Comparison of ENCODE assay signal across 21 cellular contexts in genomic region chr17:43581130-43581529, GRCh38. TPM values are rescaled to one million over a fixed set of nuclear protein-coding genes. Genes with fewer than 3 reads are reported as not detected.
DNase-seq lines count a peak whose midpoint lies in the region; ATAC-seq, FAIRE-seq and TF ChIP-seq lines count a peak whose summit lies in the region.
"Had no signal": no experiment of that assay in that cellular context is flagged by ENCODE, and none has a peak within 500 bp of the region (broad histone marks: within the 10 kb centered on the region; RNA-seq: fewer than 3 reads in every experiment).

No MANE protein-coding gene starts in this region.

- DNase-seq in HepG2 (ENCODE audit: low spot score) (no peak), right lobe of liver (no peak), H1 (ENCODE audit: low read depth in 1 of 2, low spot score in 2 of 2) (no peak), sciatic nerve (ENCODE audit: low spot score) (no peak), middle frontal gyrus (ENCODE audit: extremely low spot score, low spot score) (no peak), NCI-H146 (lab: John Stamatoyannopoulos, UW) (no peak)
- DNase-seq: CD4-positive, alpha-beta memory T cell; HCEC 1CT; NCI-H1105; NCI-H2081; NCI-H2171; NCI-H345; NCI-H524; NCI-H82 had no signal

- H3K4me3 ChIP-seq in HepG2 (replicated peaks in 1 of 3; ENCODE audit: insufficient read depth in 1 of 3, low read depth in 2 of 3, low read length in 3 of 3) (no peak overlapping the region), right lobe of liver (no peak overlapping the region), H1 (ENCODE audit: extremely low read depth in 1 of 4, insufficient read depth in 2 of 4, low read depth in 3 of 4, low read length in 4 of 4) (no peak overlapping the region)
- H3K4me3 ChIP-seq: BLaER1, GM23338, Peyer's patch, SJSA1 had no signal

- H2AK5ac ChIP-seq in H1 (ENCODE audit: low read depth, low read length): no peak overlapping the region

- H2AFZ ChIP-seq in HepG2 (ENCODE audit: low read length) (no peak overlapping the region), H1 (ENCODE audit: low read length) (no peak overlapping the region)
- H2AFZ ChIP-seq: GM23338 had no signal

- H2BK15ac ChIP-seq in H1 (ENCODE audit: low read length): 0 out of 2 replicates have a peak overlapping the region, but pooled peaks have one; percentile 84

- POLR2A ChIA-PET in HepG2 (lab: Yijun Ruan, JAX): interaction anchor here (0.6 to 8.9 kb wide), 8 partner anchors 7 to 183 kb away, joined by 3 to 221 read pairs (median 4); partner anchors contain the start of gene ARL4D
- POLR2A ChIA-PET in H1 (lab: Charles Lee; ENCODE audit: partially characterized antibody): no interaction called here

- H2BK120ac ChIP-seq in H1 (replicated peaks; ENCODE audit: low read depth, low read length): no peak overlapping the region

- no peak overlapping the region for H2BK20ac ChIP-seq in H1 (ENCODE audit: low read length)

- TF ChIP-seq EP300 in HepG2 (IDR thresholded peaks at IDR 0.05; ENCODE audit: low read depth in 2 of 2, low read length in 2 of 2): no peak
- TF ChIP-seq EP300 in HepG2 (CRISPR knock-in tag; IDR thresholded peaks at IDR 0.05; ENCODE audit: borderline replicate concordance): no peak
- no peak for TF ChIP-seq EP300 in H1 (IDR thresholded peaks at IDR 0.05; ENCODE audit: borderline replicate concordance in 1 of 2, low read depth in 2 of 2, low read length in 2 of 2)

- peaks cover 100% of the 10 kb centered on the region for H3K4me1 ChIP-seq in HepG2 (ENCODE audit: insufficient read depth, low read length)
- no peaks in the 10 kb centered on the region for H3K4me1 ChIP-seq in right lobe of liver
- H3K4me1 ChIP-seq in H1 (replicated peaks in 1 of 4; ENCODE audit: control insufficient read depth in 3 of 4, insufficient read depth in 4 of 4, low read length in 3 of 4): peaks cover 6 to 21% (median 13%) of the 10 kb centered on the region in 4 experiments; a peak in 5 of 7 replicates

- no peak overlapping the region for H4K5ac ChIP-seq in H1 (ENCODE audit: insufficient read length, low read depth, low read length)

- H4K20me1 ChIP-seq in HepG2 (ENCODE audit: insufficient read depth, low read length) (no peaks in the 10 kb centered on the region), H1 (replicated peaks in 1 of 2; ENCODE audit: control insufficient read depth in 1 of 2, insufficient read depth in 2 of 2, low read length in 2 of 2) (no peaks in the 10 kb centered on the region)
- H4K20me1 ChIP-seq: BLaER1 had no signal

- H3K9me3 ChIP-seq in HepG2 (ENCODE audit: low read length): no peaks in the 10 kb centered on the region
- H3K9me3 ChIP-seq in right lobe of liver: no peaks in the 10 kb centered on the region
- no peaks in the 10 kb centered on the region for H3K9me3 ChIP-seq in H1 (ENCODE audit: insufficient read depth in 2 of 2, low read depth in 1 of 2, low read length in 1 of 2)
- H3K9me3 ChIP-seq: Peyer's patch, SJSA1 had no signal

- H3K4ac ChIP-seq in H1 (replicated peaks; ENCODE audit: insufficient read length, low read depth, low read length): no peak overlapping the region

- FAIRE-seq in HepG2 (lab: Jason Lieb, UNC) (no peak), H1 (lab: Jason Lieb, UNC) (no peak)
- FAIRE-seq: GM12891 had no signal

- in situ Hi-C loops in HepG2 (cut with HindIII; ENCODE audit: extremely low pct_ligation_motif_present, low pct_unique_long_range_greater_than_20kb): no loop called here

- no peak overlapping the region for H2BK12ac ChIP-seq in H1 (ENCODE audit: low read depth, low read length)

- TF ChIP-seq POLR2A in HepG2 (IDR thresholded peaks at IDR 0.05; ENCODE audit: insufficient read depth in 1 of 2, low read depth in 2 of 2, low read length in 2 of 2) (no peak), right lobe of liver (IDR thresholded peaks at IDR 0.05) (no peak), H1 (IDR thresholded peaks at IDR 0.05; ENCODE audit: control extremely low read depth in 1 of 2, low read depth in 2 of 2, low read length in 2 of 2) (no peak)

- peak overlapping the region; percentile 14 for H3K27ac ChIP-seq in HepG2 (ENCODE audit: extremely low read length, insufficient read depth, low read length)
- H3K27ac ChIP-seq in right lobe of liver: no peak overlapping the region
- H3K27ac ChIP-seq in H1 (ENCODE audit: low read depth, low read length): no peak overlapping the region
- H3K27ac ChIP-seq: BLaER1, SJSA1 had no signal

- no peak overlapping the region for H2BK5ac ChIP-seq in H1 (ENCODE audit: low read depth, low read length)

- H3K36me3 ChIP-seq in HepG2 (replicated peaks in 1 of 2; ENCODE audit: control insufficient read depth in 1 of 2, insufficient read depth in 2 of 2, low read length in 2 of 2) (no peaks in the 10 kb centered on the region), right lobe of liver (no peaks in the 10 kb centered on the region), H1 (ENCODE audit: control insufficient read depth in 2 of 4, insufficient read depth in 4 of 4, low read length in 3 of 4) (no peaks in the 10 kb centered on the region)
- H3K36me3 ChIP-seq: BLaER1, Peyer's patch, SJSA1 had no signal

- TF ChIP-seq RAD21 in HepG2 (CRISPR knock-in tag; IDR thresholded peaks at IDR 0.05) (no peak), H1 (IDR thresholded peaks at IDR 0.05 in 1 of 2, conservative IDR thresholded peaks at IDR 0.05 in 1 of 2; ENCODE audit: low read depth in 2 of 2, low read length in 2 of 2) (no peak)

- WGBS in HepG2 (ENCODE audit: low lambda C conversion rate): 78% methylated on average over 4 of the region's 4 CpGs
- WGBS in right lobe of liver (ENCODE audit: insufficient coverage, low coverage, low lambda C conversion rate, missing lambda C conversion rate): 54% methylated on average over 4 of the region's 4 CpGs
- 94% methylated on average over 4 of the region's 4 CpGs; no CpG with 5 or more reads in 1 of the 2 experiments for WGBS in H1 (ENCODE audit: extremely low coverage in 1 of 2, insufficient coverage in 1 of 2, insufficient read length in 1 of 2, insufficient replicate concordance in 2 of 2, low coverage in 1 of 2, low lambda C conversion rate in 2 of 2, missing lambda C conversion rate in 1 of 2), 2 experiments

- H3K27me3 ChIP-seq in HepG2 (ENCODE audit: control insufficient read depth in 1 of 2, insufficient read depth in 2 of 2, low read length in 2 of 2) (no peaks in the 10 kb centered on the region), right lobe of liver (no peaks in the 10 kb centered on the region), H1 (replicated peaks in 1 of 4; ENCODE audit: control insufficient read depth in 3 of 4, extremely low read depth in 1 of 4, insufficient read depth in 3 of 4, low read length in 3 of 4) (no peaks in the 10 kb centered on the region)
- H3K27me3 ChIP-seq: BLaER1, Peyer's patch, SJSA1 had no signal

- no peak overlapping the region for H3K14ac ChIP-seq in H1 (ENCODE audit: insufficient read length)

- no peak overlapping the region for H4K91ac ChIP-seq in H1 (replicated peaks; ENCODE audit: insufficient read length, low read length)

- H3K56ac ChIP-seq in H1 (replicated peaks; ENCODE audit: insufficient read length, low read depth, low read length): no peak overlapping the region

- H3K9ac ChIP-seq in HepG2 (ENCODE audit: insufficient read depth, low read depth, low read length): peak overlapping the region; percentile 1; the same call in 1 of the 2 replicates
- H3K9ac ChIP-seq in H1 (replicated peaks in 1 of 4; ENCODE audit: extremely low read depth in 1 of 4, low read depth in 3 of 4, low read length in 3 of 4): no peak overlapping the region
- H3K9ac ChIP-seq: BLaER1 had no signal

- CTCF ChIA-PET in HepG2 (lab: Yijun Ruan, JAX; ENCODE audit: low intra/inter-chr PET ratio, low total read pairs) (no interaction called here), H1 (lab: Charles Lee; ENCODE audit: partially characterized antibody) (interaction anchor here (0.6 to 12.3 kb wide), 4 partner anchors 11 to 179 kb away, joined by 3 to 220 read pairs (median 5); partner anchors contain the start of gene SOST)

- H3K4me2 ChIP-seq in HepG2 (ENCODE audit: low read depth, low read length): peak overlapping the region; percentile 40; the same call in 1 of the 2 replicates
- H3K4me2 ChIP-seq in H1 (ENCODE audit: insufficient read depth in 1 of 2, low read depth in 2 of 2, low read length in 2 of 2): no peak overlapping the region
- H3K4me2 ChIP-seq: BLaER1, GM23338 had no signal

- no peaks in the 10 kb centered on the region for H3K79me1 ChIP-seq in H1 (ENCODE audit: low read depth, low read length)

- H4K8ac ChIP-seq in H1 (ENCODE audit: extremely low read depth, insufficient read depth, low read length): no peak overlapping the region

- intact Hi-C loops in HepG2 (cut with micrococcal nuclease; ENCODE audit: unreplicated experiment): no loop called here
- intact Hi-C loops in right lobe of liver (cut with DNase I): no loop called here
- intact Hi-C loops in sciatic nerve (cut with DNase I): no loop called here

- TF ChIP-seq CTCF in HepG2 (CRISPR knock-in tag; IDR thresholded peaks at IDR 0.05) (no peak), right lobe of liver (IDR thresholded peaks at IDR 0.05) (no peak), H1 (IDR thresholded peaks at IDR 0.05; ENCODE audit: control extremely low read depth in 1 of 3, insufficient read depth in 1 of 3, low read depth in 1 of 3, low read length in 3 of 3) (no peak)

- BruUV-seq in HepG2 (replicated peaks; lab: Mats Ljungman, UMichigan): no TSS peak

- H3K79me2 ChIP-seq in HepG2 (ENCODE audit: insufficient read depth, low read length): no peaks in the 10 kb centered on the region
- no peaks in the 10 kb centered on the region for H3K79me2 ChIP-seq in H1 (ENCODE audit: control insufficient read depth in 1 of 2, insufficient read depth in 2 of 2, low read length in 2 of 2)

- H3K18ac ChIP-seq in H1 (ENCODE audit: extremely low read depth, low read length): no peak overlapping the region

- no peak for ATAC-seq in HepG2
- ATAC-seq in right lobe of liver: no peak
- peak; percentile 27 for ATAC-seq in sciatic nerve
- no peak for ATAC-seq in HG02884 (IDR thresholded peaks at IDR 0.05; ENCODE audit: unreplicated experiment)
- ATAC-seq: GM23338 had no signal

- H3K23me2 ChIP-seq in H1 (ENCODE audit: low read depth, low read length): no peaks in the 10 kb centered on the region; the same call in 1 of the 2 replicates

- H3K23ac ChIP-seq in H1 (ENCODE audit: insufficient read length): no peak overlapping the region

RNA-seq across cellular contexts. Expression of gene ETV4, which starts 35.0 kb away (rescaled TPM):
- total RNA-seq in HepG2 (2016; rRNA removed; fragmentation: Illumina TruSeq; extraction: Trizol) (126 and 128 TPM in 2 replicates), right lobe of liver (1 to 10 TPM in 1 of 6 experiments, under 1 TPM in 4, not detected in 1; 0.42 to 1.4 (median 0.80) TPM), sciatic nerve (7.1 TPM)
- total RNA-seq in HepG2 (2016; cell fraction: cytosol; rRNA removed; fragmentation: Illumina TruSeq; extraction: Trizol; ENCODE audit: low read depth): 59.4 and 72.0 TPM in 2 replicates
- total RNA-seq in HepG2 (2016; cell fraction: insoluble cytoplasmic fraction; rRNA removed; fragmentation: Illumina TruSeq; extraction: Trizol): 106 and 130 TPM in 2 replicates
- 149 and 180 TPM in 2 replicates for total RNA-seq in HepG2 (2016; cell fraction: membrane; rRNA removed; fragmentation: Illumina TruSeq; extraction: Trizol)
- total RNA-seq in HepG2 (2016; cell fraction: nucleus; rRNA removed; fragmentation: Illumina TruSeq; extraction: Trizol): 70.8 and 88.4 TPM in 2 replicates
- polyA plus RNA-seq in HepG2 (2011; rRNA removed) (330 and 361 TPM in 2 replicates), H1 (2011; rRNA removed) (75.2 and 95.8 TPM in 2 replicates)
- 170 and 232 TPM in 2 replicates for polyA plus RNA-seq in HepG2 (2011; cell fraction: cytosol; rRNA removed)
- 463 and 506 TPM in 2 replicates for polyA plus RNA-seq in HepG2 (2011; cell fraction: nucleus; rRNA removed)
- 277 and 289 TPM in 2 replicates for polyA plus RNA-seq in HepG2 (2012)
- 120 and 136 TPM in 2 replicates for polyA plus RNA-seq in HepG2 (2016; cell fraction: cytosol; fragmentation: Illumina TruSeq; extraction: Trizol; ENCODE audit: low read depth)
- 164 and 205 TPM in 2 replicates for polyA plus RNA-seq in HepG2 (2016; cell fraction: insoluble cytoplasmic fraction; fragmentation: Illumina TruSeq; extraction: Trizol; ENCODE audit: low read depth)
- polyA plus RNA-seq in HepG2 (2016; cell fraction: membrane; fragmentation: Illumina TruSeq; extraction: Trizol; ENCODE audit: low read depth): 212 and 220 TPM in 2 replicates
- polyA plus RNA-seq in HepG2 (2016; cell fraction: nucleus; fragmentation: Illumina TruSeq; extraction: Trizol; ENCODE audit: insufficient read depth, low read depth): 278 and 294 TPM in 2 replicates
- polyA minus RNA-seq in HepG2 (2011; rRNA and poly(A)+ RNA removed; ENCODE audit: low replicate concordance): 3.5 and 231 TPM in 2 replicates
- polyA minus RNA-seq in HepG2 (2011; cell fraction: cytosol; rRNA and poly(A)+ RNA removed): 120 and 134 TPM in 2 replicates
- polyA minus RNA-seq in HepG2 (2011; cell fraction: nucleus; rRNA and poly(A)+ RNA removed): 97.1 and 102 TPM in 2 replicates
- 137 and 143 TPM in 2 replicates for total RNA-seq in H1 (2021; fragmentation: NEBNext Ultra II Directional; extraction: Animal tissue kit (Norgen Biotek cat#: 25700))
- polyA plus RNA-seq in H1 (2011; cell fraction: cytosol; rRNA removed): 68.9 TPM
- 115 TPM for polyA plus RNA-seq in H1 (2011; cell fraction: nucleus; rRNA removed)
- 94.3 to 115 TPM (median 103 TPM) in 4 replicates for polyA plus RNA-seq in H1 (2012, experiment 1 of 2)
- polyA plus RNA-seq in H1 (2012, experiment 2 of 2): 146 TPM
- 118 TPM for polyA plus RNA-seq in H1 (2013, experiment 1 of 2)
- polyA plus RNA-seq in H1 (2013, experiment 2 of 2): 117 TPM
- 41.1 and 46.8 TPM in 2 replicates for polyA minus RNA-seq in H1 (2011; rRNA and poly(A)+ RNA removed)
- 52.2 TPM for polyA minus RNA-seq in H1 (2011; cell fraction: cytosol; rRNA and poly(A)+ RNA removed)
- polyA minus RNA-seq in H1 (2011; cell fraction: nucleus; rRNA and poly(A)+ RNA removed): 25.6 TPM
- total RNA-seq: CD4-positive, alpha-beta memory T cell; OCI-LY7 had no signal
- polyA plus RNA-seq: CD4-positive, alpha-beta memory T cell had no signal
